Comparison of ENCODE assay signal across 7 cellular contexts in the genomic region with DNA sequence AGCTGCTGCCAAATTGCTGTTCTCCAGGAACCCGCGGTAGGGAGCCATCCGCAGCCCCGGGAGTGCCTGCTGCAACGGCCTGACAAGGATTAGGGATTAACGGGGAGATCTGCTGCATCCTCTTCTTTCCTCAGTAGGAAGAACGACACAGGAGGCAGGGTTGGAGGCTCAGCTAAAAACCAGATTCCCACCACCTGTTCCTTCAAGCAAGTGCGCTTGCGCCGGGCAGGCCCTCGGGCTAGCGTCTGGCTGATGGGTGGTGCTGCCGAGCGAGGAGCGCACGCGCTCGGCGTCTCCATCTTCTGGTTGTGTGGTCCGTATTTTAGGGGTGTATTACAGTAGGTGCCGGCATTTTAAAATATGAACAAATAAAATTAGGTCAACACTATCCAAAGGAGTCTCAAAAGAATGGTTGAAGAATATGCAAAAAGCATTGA. TPM values are rescaled to one million over a fixed set of nuclear protein-coding genes. Genes with fewer than 3 reads are reported as not detected.
A peak's percentile ranks its signal among the peaks of the same experiment; 100 is the strongest.
DNase-seq lines count a peak whose midpoint lies in the region; ATAC-seq and TF ChIP-seq lines count a peak whose summit lies in the region.

No MANE protein-coding gene starts in this region.

- DNase-seq in H7: peak; percentile 85
- peak; percentile 83 to 86 for DNase-seq in SJCRH30
- peak; percentile 52 for DNase-seq in fibroblast of mammary gland (ENCODE audit: low read depth)
- peak; percentile 53 for DNase-seq in nephron progenitor cell
- no peak for DNase-seq in tibial nerve (ENCODE audit: low spot score in 2 of 2)

- H3K27ac ChIP-seq in SJCRH30 (no peak overlapping the region), tibial nerve (no peak overlapping the region)

- ATAC-seq in GM18909 (IDR thresholded peaks at IDR 0.05; ENCODE audit: poor library complexity, unreplicated experiment): no peak
- ATAC-seq in GM18502 (IDR thresholded peaks at IDR 0.05; ENCODE audit: poor library complexity, unreplicated experiment): no peak

- peak overlapping the region; percentile 47 for H3K4me3 Mint-ChIP-seq in nephron progenitor cell

- H3K36me3 ChIP-seq in H7 (replicated peaks; ENCODE audit: control insufficient read depth, insufficient read depth, low read length) (no peaks in the 10 kb centered on the region), SJCRH30 (no peaks in the 10 kb centered on the region), tibial nerve (no peaks in the 10 kb centered on the region)

- TF ChIP-seq CTCF in fibroblast of mammary gland (conservative IDR thresholded peaks at IDR 0.05; ENCODE audit: control insufficient read depth, insufficient read depth, low read depth, low read length) (peak; percentile 16), nephron progenitor cell (IDR thresholded peaks at IDR 0.05) (no peak), tibial nerve (IDR thresholded peaks at IDR 0.05) (no peak)

- H3K27me3 ChIP-seq in H7 (ENCODE audit: control insufficient read depth, insufficient read depth, low read length) (no peaks in the 10 kb centered on the region), SJCRH30 (no peaks in the 10 kb centered on the region), tibial nerve (no peaks in the 10 kb centered on the region)

- no peaks in the 10 kb centered on the region for H3K36me3 Mint-ChIP-seq in nephron progenitor cell (ENCODE audit: low read depth)

- WGBS in tibial nerve, 2 donors: 18 to 29% methylated on average over 21 of the region's 21 CpGs

- no peak overlapping the region for H3K27ac Mint-ChIP-seq in nephron progenitor cell

- no peaks in the 10 kb centered on the region for H3K9me3 Mint-ChIP-seq in nephron progenitor cell

- H3K9me3 ChIP-seq in SJCRH30 (replicated peaks): no peaks in the 10 kb centered on the region
- no peaks in the 10 kb centered on the region for H3K9me3 ChIP-seq in tibial nerve

- H3K27me3 Mint-ChIP-seq in nephron progenitor cell (ENCODE audit: low read depth, poor library complexity): peaks cover 29% of the 10 kb centered on the region

- no peak overlapping the region for H3K4me3 ChIP-seq in H7 (ENCODE audit: insufficient read depth, low read depth, low read length)
- H3K4me3 ChIP-seq in SJCRH30: no peak overlapping the region
- H3K4me3 ChIP-seq in fibroblast of mammary gland (ENCODE audit: control insufficient read depth, low read depth, low read length): peak overlapping the region; percentile 12
- peak overlapping the region in 2 of 4 donors; percentile 3 to 23 for H3K4me3 ChIP-seq in tibial nerve

- no peak for TF ChIP-seq EP300 in tibial nerve (IDR thresholded peaks at IDR 0.05)

- H3K4me1 Mint-ChIP-seq in nephron progenitor cell: no peaks in the 10 kb centered on the region

- peaks cover 6% of the 10 kb centered on the region; the same call in 1 of the 2 replicates for H3K4me1 ChIP-seq in SJCRH30
- H3K4me1 ChIP-seq in tibial nerve: peaks cover 0 to 9% (median 0%) of the 10 kb centered on the region in 4 donors

- TF ChIP-seq POLR2A in tibial nerve (IDR thresholded peaks at IDR 0.05): no peak

RNA-seq across cellular contexts. Expression of gene SLC25A26, which starts 25.4 kb away (rescaled TPM):
- total RNA-seq in H7 (2014; rRNA removed; shearing (Covaris generic)): 26.5 and 29.1 TPM in 2 replicates
- total RNA-seq in SJCRH30 (2014; rRNA removed; shearing (Covaris generic)): 16.7 and 18.4 TPM in 2 replicates
- 10 to 100 TPM; 20.1 to 44.4 (median 23.2) TPM for total RNA-seq in tibial nerve

Comparison
In these comparisons a context has a peak if more than half of its experiments do, and no peak if none do; other contexts are left out.
1. DNase-seq: peak in H7 (single experiment), SJCRH30 (2 of 2), fibroblast of mammary gland (single experiment) and nephron progenitor cell (single experiment); none in tibial nerve (0 of 2).